Comparison of ENCODE assay signal across 12 cellular contexts in genomic region chr4:70801265-70801809, GRCh38. TPM values are rescaled to one million over a fixed set of nuclear protein-coding genes. Genes with fewer than 3 reads are reported as not detected.
DNase-seq lines count a peak whose midpoint lies in the region; ATAC-seq, FAIRE-seq and TF ChIP-seq lines count a peak whose summit lies in the region.
"Had no signal": no experiment of that assay in that cellular context is flagged by ENCODE, and none has a peak within 500 bp of the region (broad histone marks: within the 10 kb centered on the region; RNA-seq: fewer than 3 reads in every experiment).

No MANE protein-coding gene starts in this region.

- H3K4me1 Mint-ChIP-seq in endothelial cell (ENCODE audit: unreplicated experiment): peaks cover 15% of the 10 kb centered on the region

- ATAC-seq in GM18517 (IDR thresholded peaks at IDR 0.05; ENCODE audit: unreplicated experiment) (peak; percentile 52), GM21360 (IDR thresholded peaks at IDR 0.05; ENCODE audit: unreplicated experiment) (peak; percentile 70), HG03342 (IDR thresholded peaks at IDR 0.05; ENCODE audit: unreplicated experiment) (peak; percentile 60)
- ATAC-seq: K562 had no signal

- TF ChIP-seq CTCF in endothelial cell (IDR thresholded peaks at IDR 0.05; ENCODE audit: unreplicated experiment): no peak

- H3K36me3 Mint-ChIP-seq in endothelial cell (ENCODE audit: low read depth, unreplicated experiment): peaks cover 20% of the 10 kb centered on the region

- peaks cover 5% of the 10 kb centered on the region for H3K27me3 Mint-ChIP-seq in endothelial cell (ENCODE audit: unreplicated experiment)

- peak overlapping the region; percentile 21 for H3K27ac Mint-ChIP-seq in endothelial cell (ENCODE audit: unreplicated experiment)

- no peak for DNase-seq in endothelial cell (ENCODE audit: low spot score)
- DNase-seq in NCI-H526 (lab: John Stamatoyannopoulos, UW): no peak
- no peak for DNase-seq in RCC 7860 (ENCODE audit: low spot score)
- DNase-seq in NCI-H1694 (lab: John Stamatoyannopoulos, UW): no peak
- DNase-seq: Calu3; effector CD4-positive, alpha-beta T cell; SIG-M5; transverse colon had no signal

- FAIRE-seq in RCC 7860 (lab: Jason Lieb, UNC): no peak

- no peaks in the 10 kb centered on the region for H3K9me3 Mint-ChIP-seq in endothelial cell (ENCODE audit: unreplicated experiment)

- no peak overlapping the region for H3K4me3 Mint-ChIP-seq in endothelial cell (ENCODE audit: unreplicated experiment)

RNA-seq across cellular contexts. Expression of gene GRSF1, which starts 38.4 kb away (rescaled TPM):
- total RNA-seq in endothelial cell (ENCODE audit: unreplicated experiment): 69.5 TPM
